ENCODE assay signal across 1 cellular context in the genomic region with DNA sequence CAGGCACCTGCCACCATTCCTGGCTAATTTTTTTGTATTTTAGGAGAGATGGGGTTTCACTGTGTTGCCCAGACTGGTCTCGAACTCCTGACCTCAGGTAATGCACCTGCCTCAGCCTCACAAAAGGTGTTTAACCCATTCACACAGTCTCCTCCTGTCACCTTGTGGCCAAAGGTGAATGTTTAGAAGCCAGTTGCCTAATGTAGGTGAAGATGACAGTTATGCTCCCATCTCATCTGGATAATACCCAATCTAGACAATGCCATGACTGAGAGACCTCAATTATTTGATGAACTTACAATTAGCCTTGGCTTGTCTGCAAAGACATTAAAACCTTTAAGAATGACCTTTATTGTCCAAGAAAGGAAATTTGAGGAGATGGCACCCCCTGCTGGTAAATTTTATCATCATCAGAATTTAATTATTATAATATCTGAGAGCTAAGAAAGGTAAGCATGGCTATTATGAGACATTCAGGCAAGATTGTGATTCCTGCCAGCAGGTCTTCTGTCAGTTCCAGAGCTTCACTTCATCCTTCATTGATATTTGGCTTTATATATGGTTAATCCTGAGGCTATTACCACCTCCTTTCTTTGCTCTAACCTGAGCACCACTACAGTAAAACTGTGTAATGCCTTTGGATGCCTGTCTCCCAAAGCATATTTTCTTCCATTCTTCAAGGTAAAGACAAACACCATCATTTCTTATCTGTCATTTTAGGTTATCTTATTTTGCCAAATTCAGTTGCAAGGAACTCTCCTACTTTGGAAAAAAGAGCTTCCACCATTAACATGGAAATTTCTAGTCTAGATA.
TF ChIP-seq lines count a peak whose summit lies in the region.

No MANE protein-coding gene starts in this region.

TF ChIP-seq in HepG2, 621 proteins besides CTCF, POLR2A, EP300 and RAD21 (continued from another document):
- TF ChIP-seq, protein P1, sequence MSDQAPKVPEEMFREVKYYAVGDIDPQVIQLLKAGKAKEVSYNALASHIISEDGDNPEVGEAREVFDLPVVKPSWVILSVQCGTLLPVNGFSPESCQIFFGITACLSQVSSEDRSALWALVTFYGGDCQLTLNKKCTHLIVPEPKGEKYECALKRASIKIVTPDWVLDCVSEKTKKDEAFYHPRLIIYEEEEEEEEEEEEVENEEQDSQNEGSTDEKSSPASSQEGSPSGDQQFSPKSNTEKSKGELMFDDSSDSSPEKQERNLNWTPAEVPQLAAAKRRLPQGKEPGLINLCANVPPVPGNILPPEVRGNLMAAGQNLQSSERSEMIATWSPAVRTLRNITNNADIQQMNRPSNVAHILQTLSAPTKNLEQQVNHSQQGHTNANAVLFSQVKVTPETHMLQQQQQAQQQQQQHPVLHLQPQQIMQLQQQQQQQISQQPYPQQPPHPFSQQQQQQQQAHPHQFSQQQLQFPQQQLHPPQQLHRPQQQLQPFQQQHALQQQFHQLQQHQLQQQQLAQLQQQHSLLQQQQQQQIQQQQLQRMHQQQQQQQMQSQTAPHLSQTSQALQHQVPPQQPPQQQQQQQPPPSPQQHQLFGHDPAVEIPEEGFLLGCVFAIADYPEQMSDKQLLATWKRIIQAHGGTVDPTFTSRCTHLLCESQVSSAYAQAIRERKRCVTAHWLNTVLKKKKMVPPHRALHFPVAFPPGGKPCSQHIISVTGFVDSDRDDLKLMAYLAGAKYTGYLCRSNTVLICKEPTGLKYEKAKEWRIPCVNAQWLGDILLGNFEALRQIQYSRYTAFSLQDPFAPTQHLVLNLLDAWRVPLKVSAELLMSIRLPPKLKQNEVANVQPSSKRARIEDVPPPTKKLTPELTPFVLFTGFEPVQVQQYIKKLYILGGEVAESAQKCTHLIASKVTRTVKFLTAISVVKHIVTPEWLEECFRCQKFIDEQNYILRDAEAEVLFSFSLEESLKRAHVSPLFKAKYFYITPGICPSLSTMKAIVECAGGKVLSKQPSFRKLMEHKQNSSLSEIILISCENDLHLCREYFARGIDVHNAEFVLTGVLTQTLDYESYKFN (CRISPR knock-in tag; conservative IDR thresholded peaks at IDR 0.05), result peak; percentile 39; the same call in 1 of the 2 replicates
- peak; percentile 39; the same call in 1 of the 2 replicates for TF ChIP-seq ZNF501 (CRISPR knock-in tag; IDR thresholded peaks at IDR 0.05)
- TF ChIP-seq, protein P2, sequence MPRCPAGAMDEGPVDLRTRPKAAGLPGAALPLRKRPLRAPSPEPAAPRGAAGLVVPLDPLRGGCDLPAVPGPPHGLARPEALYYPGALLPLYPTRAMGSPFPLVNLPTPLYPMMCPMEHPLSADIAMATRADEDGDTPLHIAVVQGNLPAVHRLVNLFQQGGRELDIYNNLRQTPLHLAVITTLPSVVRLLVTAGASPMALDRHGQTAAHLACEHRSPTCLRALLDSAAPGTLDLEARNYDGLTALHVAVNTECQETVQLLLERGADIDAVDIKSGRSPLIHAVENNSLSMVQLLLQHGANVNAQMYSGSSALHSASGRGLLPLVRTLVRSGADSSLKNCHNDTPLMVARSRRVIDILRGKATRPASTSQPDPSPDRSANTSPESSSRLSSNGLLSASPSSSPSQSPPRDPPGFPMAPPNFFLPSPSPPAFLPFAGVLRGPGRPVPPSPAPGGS (CRISPR knock-in tag; IDR thresholded peaks at IDR 0.05), result 0 out of 2 replicates have a peak, but pooled peaks have one; percentile 36
- 0 out of 2 replicates have a peak, but pooled peaks have one; percentile 28 for TF ChIP-seq ZNF556 (CRISPR knock-in tag; IDR thresholded peaks at IDR 0.05; ENCODE audit: borderline replicate concordance)
- 0 out of 2 replicates have a peak, but pooled peaks have one; percentile 10 for TF ChIP-seq BHLHE40 (IDR thresholded peaks at IDR 0.05; ENCODE audit: low read length)
- TF ChIP-seq, protein P3, sequence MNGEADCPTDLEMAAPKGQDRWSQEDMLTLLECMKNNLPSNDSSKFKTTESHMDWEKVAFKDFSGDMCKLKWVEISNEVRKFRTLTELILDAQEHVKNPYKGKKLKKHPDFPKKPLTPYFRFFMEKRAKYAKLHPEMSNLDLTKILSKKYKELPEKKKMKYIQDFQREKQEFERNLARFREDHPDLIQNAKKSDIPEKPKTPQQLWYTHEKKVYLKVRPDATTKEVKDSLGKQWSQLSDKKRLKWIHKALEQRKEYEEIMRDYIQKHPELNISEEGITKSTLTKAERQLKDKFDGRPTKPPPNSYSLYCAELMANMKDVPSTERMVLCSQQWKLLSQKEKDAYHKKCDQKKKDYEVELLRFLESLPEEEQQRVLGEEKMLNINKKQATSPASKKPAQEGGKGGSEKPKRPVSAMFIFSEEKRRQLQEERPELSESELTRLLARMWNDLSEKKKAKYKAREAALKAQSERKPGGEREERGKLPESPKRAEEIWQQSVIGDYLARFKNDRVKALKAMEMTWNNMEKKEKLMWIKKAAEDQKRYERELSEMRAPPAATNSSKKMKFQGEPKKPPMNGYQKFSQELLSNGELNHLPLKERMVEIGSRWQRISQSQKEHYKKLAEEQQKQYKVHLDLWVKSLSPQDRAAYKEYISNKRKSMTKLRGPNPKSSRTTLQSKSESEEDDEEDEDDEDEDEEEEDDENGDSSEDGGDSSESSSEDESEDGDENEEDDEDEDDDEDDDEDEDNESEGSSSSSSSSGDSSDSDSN (CRISPR knock-in tag; IDR thresholded peaks at IDR 0.05), result no peak
- TF ChIP-seq MED8 (CRISPR knock-in tag; IDR thresholded peaks at IDR 0.05; ENCODE audit: insufficient replicate concordance), result no peak
- 0 out of 2 replicates have a peak, but pooled peaks have one; percentile 40 for TF ChIP-seq BCL6 (CRISPR knock-in tag; IDR thresholded peaks at IDR 0.05)
- peak; percentile 55; the same call in 1 of the 2 replicates for TF ChIP-seq ZNF24 (IDR thresholded peaks at IDR 0.05)
- TF ChIP-seq, protein P4, sequence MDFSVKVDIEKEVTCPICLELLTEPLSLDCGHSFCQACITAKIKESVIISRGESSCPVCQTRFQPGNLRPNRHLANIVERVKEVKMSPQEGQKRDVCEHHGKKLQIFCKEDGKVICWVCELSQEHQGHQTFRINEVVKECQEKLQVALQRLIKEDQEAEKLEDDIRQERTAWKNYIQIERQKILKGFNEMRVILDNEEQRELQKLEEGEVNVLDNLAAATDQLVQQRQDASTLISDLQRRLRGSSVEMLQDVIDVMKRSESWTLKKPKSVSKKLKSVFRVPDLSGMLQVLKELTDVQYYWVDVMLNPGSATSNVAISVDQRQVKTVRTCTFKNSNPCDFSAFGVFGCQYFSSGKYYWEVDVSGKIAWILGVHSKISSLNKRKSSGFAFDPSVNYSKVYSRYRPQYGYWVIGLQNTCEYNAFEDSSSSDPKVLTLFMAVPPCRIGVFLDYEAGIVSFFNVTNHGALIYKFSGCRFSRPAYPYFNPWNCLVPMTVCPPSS (IDR thresholded peaks at IDR 0.05), result no peak
- no peak for TF ChIP-seq SOX6 (IDR thresholded peaks at IDR 0.05)
- peak; percentile 56 for TF ChIP-seq SOX6 (CRISPR knock-in tag; IDR thresholded peaks at IDR 0.05)
